Comparison of ENCODE assay signal across 8 cellular contexts in genomic region chr7:129410238-129410637, GRCh38. TPM values are rescaled to one million over a fixed set of nuclear protein-coding genes. Genes with fewer than 3 reads are reported as not detected.
DNase-seq lines count a peak whose midpoint lies in the region; ATAC-seq, FAIRE-seq and TF ChIP-seq lines count a peak whose summit lies in the region.
"Not testable (repeated sequence)": the region's sequence is repeated elsewhere in the genome, so short reads cannot be mapped to it uniquely, and the experiment has no call there.
"Had no signal": no experiment of that assay in that cellular context is flagged by ENCODE, and none has a peak within 500 bp of the region (broad histone marks: within the 10 kb centered on the region; RNA-seq: fewer than 3 reads in every experiment).

No MANE protein-coding gene starts in this region.

- not testable (repeated sequence) for H3K4me2 ChIP-seq in A549; GM12878 (ENCODE audit: control insufficient read depth, insufficient read depth)

- BruUV-seq in GM12878 (replicated peaks; lab: Mats Ljungman, UMichigan), result not testable (repeated sequence)

- not testable (repeated sequence) for H3K4me1 ChIP-seq in A549; GM12878 (ENCODE audit: control insufficient read depth, insufficient read depth, low read length); left lung

- not testable (repeated sequence) for H3K79me2 ChIP-seq in GM12878 (ENCODE audit: control insufficient read depth, insufficient read depth, low read length)

- FAIRE-seq in A549 (lab: Jason Lieb, UNC), result peak; percentile 70
- FAIRE-seq in GM18507 (lab: Jason Lieb, UNC), result peak; percentile 12
- FAIRE-seq in GM12878 (lab: Jason Lieb, UNC), result peak; percentile 80

- CTCF ChIA-PET in A549 (lab: Yijun Ruan, JAX), result not testable (repeated sequence)
- CTCF ChIA-PET in GM12878 (lab: Yijun Ruan, JAX), result interaction anchor here (1.4 to 1.7 kb wide), 2 partner anchors 42 to 67 kb away, joined by 4 to 8 read pairs; no protein-coding TSS in a partner anchor

- RAD21 ChIA-PET in GM12878 (lab: Charles Lee; ENCODE audit: unreplicated experiment), result not testable (repeated sequence)

- not testable (repeated sequence) for H3K4me3 ChIP-seq in A549; GM12878; left lung; retinal pigment epithelial cell (ENCODE audit: low read length)

- not testable (repeated sequence) for ATAC-seq in A549, T-helper 17 cell, GM12878
- peak; percentile 50 for ATAC-seq in left lung

- DNase-seq in A549 (ENCODE audit: low read depth in 1 of 2, low spot score in 1 of 2); GM18507 (ENCODE audit: extremely low spot score, insufficient read length, low read depth); T-helper 17 cell; GM12878 (ENCODE audit: low read depth, low spot score); left lung: not testable (repeated sequence)
- DNase-seq in retinal pigment epithelial cell (ENCODE audit: low read depth), result peak; percentile 82

- not testable (repeated sequence) for H3K27ac ChIP-seq in A549; GM12878 (ENCODE audit: control insufficient read depth, insufficient read depth); left lung

- not testable (repeated sequence) for H3K4me3 Mint-ChIP-seq in T-helper 17 cell

- not testable (repeated sequence) for H3K27me3 ChIP-seq in GM12878 (replicated peaks in 1 of 2; ENCODE audit: control insufficient read depth in 2 of 2, insufficient read depth in 2 of 2, low read length in 1 of 2); left lung

- peaks cover 23% of the 10 kb centered on the region for H3K36me3 Mint-ChIP-seq in T-helper 17 cell (ENCODE audit: low read depth)

- not testable (repeated sequence) for TF ChIP-seq EP300 in A549 (IDR thresholded peaks at IDR 0.05); GM12878 (IDR thresholded peaks at IDR 0.05; ENCODE audit: borderline replicate concordance in 1 of 2, control insufficient read depth in 1 of 2, low read depth in 2 of 2, low read length in 2 of 2)

- SMC1A ChIA-PET in GM12878 (lab: Charles Lee; ENCODE audit: uncharacterized antibody, unreplicated experiment), result interaction anchor here (1.2 to 1.4 kb wide), 2 partner anchors 21 to 25 kb away, joined by 3 to 4 read pairs; no protein-coding TSS in a partner anchor

- TF ChIP-seq POLR2A in A549 (IDR thresholded peaks at IDR 0.05; ENCODE audit: low read length); GM12878 (IDR thresholded peaks at IDR 0.05; ENCODE audit: low read depth, low read length): not testable (repeated sequence)

- 79% methylated on average over 8 of the region's 8 CpGs for WGBS in A549 (ENCODE audit: missing lambda C conversion rate)
- WGBS in GM12878 (ENCODE audit: insufficient coverage, insufficient replicate concordance, low lambda C conversion rate, missing lambda C conversion rate), result 92% methylated on average over 8 of the region's 8 CpGs

- H3K36me3 ChIP-seq in GM12878 (ENCODE audit: control insufficient read depth in 2 of 2, insufficient read depth in 2 of 2, low read length in 1 of 2), result not testable (repeated sequence)
- H3K36me3 ChIP-seq in left lung, result peaks cover 0 to 73% of the 10 kb centered on the region in 2 donors

- H3K4me1 Mint-ChIP-seq in T-helper 17 cell, result not testable (repeated sequence)

- H4K20me1 ChIP-seq in GM12878 (ENCODE audit: control insufficient read depth, insufficient read depth), result not testable (repeated sequence)

- H2AFZ ChIP-seq in GM12878 (ENCODE audit: control insufficient read depth, low read depth, low read length), result not testable (repeated sequence)

- intact Hi-C loops in GM12878 (cut with micrococcal nuclease; ENCODE audit: unreplicated experiment); left lung (cut with DNase I): not testable (repeated sequence)

- not testable (repeated sequence) for H3K9me3 ChIP-seq in A549; T-helper 17 cell (ENCODE audit: control insufficient read depth, low read length, poor library complexity, severe bottlenecking); GM12878 (replicated peaks; ENCODE audit: control insufficient read depth, insufficient read depth, low read length); left lung

- not testable (repeated sequence) for H3K9ac ChIP-seq in GM12878 (ENCODE audit: control insufficient read depth, insufficient read depth, low read length)

- TF ChIP-seq CTCF in A549 (IDR thresholded peaks at IDR 0.05); GM12878 (IDR thresholded peaks at IDR 0.05 in 2 of 3, conservative IDR thresholded peaks at IDR 0.05 in 1 of 3; ENCODE audit: control insufficient read depth in 2 of 3, extremely low read depth in 1 of 3, insufficient read depth in 1 of 3, low read depth in 3 of 3, low read length in 3 of 3); left lung (IDR thresholded peaks at IDR 0.05); retinal pigment epithelial cell (conservative IDR thresholded peaks at IDR 0.05; ENCODE audit: low read depth, low read length): not testable (repeated sequence)

- not testable (repeated sequence) for TF ChIP-seq RAD21 in A549 (conservative IDR thresholded peaks at IDR 0.05 in 1 of 2, IDR thresholded peaks at IDR 0.05 in 1 of 2); GM12878 (IDR thresholded peaks at IDR 0.05; ENCODE audit: insufficient read depth, low read depth, low read length)

- in situ Hi-C loops in GM12878 (cut with MboI), result not testable (repeated sequence)

- POLR2A ChIA-PET in A549 (lab: Yijun Ruan, JAX), result not testable (repeated sequence)
- POLR2A ChIA-PET in GM12878 (lab: Charles Lee), result interaction anchor here (0.5 kb wide), 1 partner anchor 61 kb away, joined by 6 read pairs; no protein-coding TSS in a partner anchor

- H3K27me3 Mint-ChIP-seq in T-helper 17 cell, result not testable (repeated sequence)

- peak overlapping the region; percentile 5 for H3K27ac Mint-ChIP-seq in T-helper 17 cell

RNA-seq across cellular contexts. Expression of gene STRIP2, which starts 24.0 kb away (rescaled TPM):
- 4.9 and 6.5 TPM in 2 replicates for polyA plus RNA-seq in A549 (2011; rRNA removed)
- 3.0 and 3.9 TPM in 2 replicates for polyA plus RNA-seq in A549 (2012; cell fraction: cytosol; rRNA removed)
- polyA plus RNA-seq in A549 (2012; cell fraction: nucleus; rRNA removed), result 8.0 and 8.9 TPM in 2 replicates
- polyA plus RNA-seq in A549 (2017; fragmentation: RNase III; extraction: RNeasy Plus Mini Kit Qiagen cat#74134 plus additional on column Dnase treatment), result 4.7 to 7.2 TPM (median 5.7 TPM) in 3 replicates
- polyA minus RNA-seq in A549 (2011; rRNA and poly(A)+ RNA removed), result 4.6 and 5.1 TPM in 2 replicates
- 1 to 10 TPM in 1 of 2 donors, under 1 TPM in 1; 0.67 to 2.1 TPM for total RNA-seq in T-helper 17 cell
- total RNA-seq in GM12878 (2013; cell fraction: nucleolus; rRNA removed), result 2.0 and 2.9 TPM in 2 replicates
- 1.7 and 1.9 TPM in 2 replicates for total RNA-seq in GM12878 (2014; rRNA removed)
- 1.1 and 1.5 TPM in 2 replicates for total RNA-seq in GM12878 (2014; rRNA removed; fragmentation: Illumina TruSeq; extraction: Trizol)
- 1.7 and 1.8 TPM in 2 replicates for total RNA-seq in GM12878 (2021)
- polyA plus RNA-seq in GM12878 (2011; ENCODE audit: low read depth), result 0.67 TPM
- polyA plus RNA-seq in GM12878 (2011; rRNA removed), result 5.4 and 5.8 TPM in 2 replicates
- 3.4 and 4.1 TPM in 2 replicates for polyA plus RNA-seq in GM12878 (2011; cell fraction: cytosol; rRNA removed)
- 19.7 and 21.9 TPM in 2 replicates for polyA plus RNA-seq in GM12878 (2011; cell fraction: nucleus; rRNA removed)
- polyA plus RNA-seq in GM12878 (2012), result 0.93 and 0.96 TPM in 2 replicates
- polyA plus RNA-seq in GM12878 (2014; fragmentation: Illumina TruSeq; extraction: Trizol), result 1.2 and 1.8 TPM in 2 replicates
- polyA plus RNA-seq in GM12878 (2014; fragmentation: Nextera tagmentation; extraction: Ambion mirVana), result under 1 TPM; 0.48 to 0.58 TPM
- 1.5 and 2.5 TPM in 2 replicates for polyA plus RNA-seq in GM12878 (2014; rRNA removed)
- polyA plus RNA-seq in GM12878 (2016; fragmentation: Nextera tagmentation; extraction: Ambion mirVana), result 1 to 10 TPM; 3.0 to 3.2 TPM
- 5.4 and 5.6 TPM in 2 replicates for polyA minus RNA-seq in GM12878 (2011; rRNA and poly(A)+ RNA removed)
- polyA minus RNA-seq in GM12878 (2011; cell fraction: cytosol; rRNA and poly(A)+ RNA removed), result 1.7 and 2.2 TPM in 2 replicates
- polyA minus RNA-seq in GM12878 (2011; cell fraction: nucleus; rRNA and poly(A)+ RNA removed), result 5.4 and 7.4 TPM in 2 replicates
- total RNA-seq in left lung, result 1 to 10 TPM; 4.4 to 5.3 TPM
- polyA plus RNA-seq: CD4-positive, alpha-beta memory T cell; CD8-positive, alpha-beta memory T cell had no signal
